ENCODE assay signal across 4 cellular contexts in genomic region chr17:5239769-5240168, GRCh38. TPM values are rescaled to one million over a fixed set of nuclear protein-coding genes. Genes with fewer than 3 reads are reported as not detected.
"Had no signal": no experiment of that assay in that cellular context is flagged by ENCODE, and none has a peak within 500 bp of the region (broad histone marks: within the 10 kb centered on the region; RNA-seq: fewer than 3 reads in every experiment).

No MANE protein-coding gene starts in this region.

RNA-seq across cellular contexts. Expression of gene SCIMP, which starts 5.1 kb away (rescaled TPM):
- total RNA-seq: M059J, PC-3, SJSA1 had no signal
- polyA plus RNA-seq: SK-N-SH had no signal
